Comparison of ENCODE assay signal across 10 cellular contexts in the genomic region with DNA sequence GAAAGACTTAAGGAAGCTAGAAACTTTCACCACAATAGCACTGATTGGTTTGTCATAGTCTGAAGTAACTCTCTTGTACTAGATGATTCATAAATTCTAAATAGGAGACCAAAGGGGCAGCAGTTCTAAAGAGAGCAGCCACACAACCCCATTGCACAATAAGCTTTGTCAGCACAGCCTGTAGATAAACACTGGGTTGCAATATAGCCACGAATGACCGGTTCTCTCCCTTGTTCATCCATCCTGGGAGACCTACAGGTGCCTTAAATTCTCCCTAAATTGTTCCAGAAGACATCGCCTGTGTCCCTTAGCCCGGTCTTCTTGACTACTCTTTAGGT.
DNase-seq lines count a peak whose midpoint lies in the region; ATAC-seq and TF ChIP-seq lines count a peak whose summit lies in the region.
"Had no signal": no experiment of that assay in that cellular context is flagged by ENCODE, and none has a peak within 500 bp of the region (broad histone marks: within the 10 kb centered on the region; RNA-seq: fewer than 3 reads in every experiment).

No MANE protein-coding gene starts in this region.

- intact Hi-C loops in MCF 10A (cut with micrococcal nuclease) (loop anchor here (5.0 kb wide), 1 partner anchor 471 kb away; no protein-coding TSS in a partner anchor), breast epithelium (cut with DNase I; ENCODE audit: low total_unique reads) (no loop called here), upper lobe of right lung (cut with DNase I) (no loop called here)

- POLR2A ChIA-PET in MCF 10A (lab: Yijun Ruan, JAX), result interaction anchor here (0.5 to 4.4 kb wide), 15 partner anchors 12 to 191 kb away, joined by 3 to 30 read pairs (median 4); no protein-coding TSS in a partner anchor

- no peaks in the 10 kb centered on the region for H3K36me3 ChIP-seq in breast epithelium
- H3K36me3 ChIP-seq in gastroesophageal sphincter, result no peaks in the 10 kb centered on the region
- H3K36me3 ChIP-seq in upper lobe of right lung, result no peaks in the 10 kb centered on the region

- DNase-seq in MCF 10A (ENCODE audit: unreplicated experiment) (peak; percentile 91), breast epithelium (ENCODE audit: low spot score in 2 of 2) (no peak), SIG-M5 (lab: John Stamatoyannopoulos, UW) (peak; percentile 93), upper lobe of right lung (no peak)
- no peak for DNase-seq in stimulated activated CD4-positive, alpha-beta T cell treated with anti-CD3 and anti-CD28 coated beads, Interleukin-15, amount 100 ng/mL, for 24 hours
- DNase-seq: CD4-positive, alpha-beta memory T cell; NCI-H510A treated with DMSO at 0.1 percent for 48 hours had no signal

- H3K36me3 Mint-ChIP-seq in MCF 10A (ENCODE audit: insufficient read depth, unreplicated experiment), result peaks cover 7% of the 10 kb centered on the region
- H3K36me3 Mint-ChIP-seq: CD4-positive, alpha-beta memory T cell had no signal

- H3K9me3 Mint-ChIP-seq in MCF 10A (ENCODE audit: unreplicated experiment), result no peaks in the 10 kb centered on the region
- H3K9me3 Mint-ChIP-seq: CD4-positive, alpha-beta memory T cell had no signal

- H3K4me1 Mint-ChIP-seq in MCF 10A (ENCODE audit: insufficient read depth, unreplicated experiment), result peaks cover 35% of the 10 kb centered on the region

- 89 to 95% methylated on average over 4 of the region's 4 CpGs for WGBS in gastroesophageal sphincter (ENCODE audit: low coverage in 1 of 2), 2 donors

- TF ChIP-seq EP300 in gastroesophageal sphincter (IDR thresholded peaks at IDR 0.05), result no peak

- H3K4me1 ChIP-seq in breast epithelium, result no peaks in the 10 kb centered on the region
- H3K4me1 ChIP-seq in gastroesophageal sphincter, result no peaks in the 10 kb centered on the region
- no peaks in the 10 kb centered on the region for H3K4me1 ChIP-seq in upper lobe of right lung

- H3K27ac Mint-ChIP-seq in MCF 10A (ENCODE audit: low read depth, unreplicated experiment), result peak overlapping the region; percentile 57

- H3K9me3 ChIP-seq in breast epithelium (no peaks in the 10 kb centered on the region), gastroesophageal sphincter (no peaks in the 10 kb centered on the region), upper lobe of right lung (no peaks in the 10 kb centered on the region)

- H3K27ac ChIP-seq in breast epithelium (no peak overlapping the region), gastroesophageal sphincter (no peak overlapping the region), upper lobe of right lung (no peak overlapping the region)

- H3K27me3 ChIP-seq in breast epithelium (no peaks in the 10 kb centered on the region), gastroesophageal sphincter (no peaks in the 10 kb centered on the region), upper lobe of right lung (no peaks in the 10 kb centered on the region)

- H3K27me3 Mint-ChIP-seq in MCF 10A (ENCODE audit: insufficient read depth, unreplicated experiment), result no peaks in the 10 kb centered on the region
- H3K27me3 Mint-ChIP-seq: CD4-positive, alpha-beta memory T cell had no signal

- TF ChIP-seq CTCF in MCF 10A (IDR thresholded peaks at IDR 0.05; ENCODE audit: unreplicated experiment) (no peak), breast epithelium (IDR thresholded peaks at IDR 0.05) (no peak), gastroesophageal sphincter (IDR thresholded peaks at IDR 0.05) (no peak), upper lobe of right lung (IDR thresholded peaks at IDR 0.05) (no peak)

- BruUV-seq in MCF 10A (replicated peaks; lab: Mats Ljungman, UMichigan), result no TSS peak

- ATAC-seq in gastroesophageal sphincter (peak; percentile 69), upper lobe of right lung (peak; percentile 80), GM19035 (IDR thresholded peaks at IDR 0.05; ENCODE audit: unreplicated experiment) (no peak), HG02840 (IDR thresholded peaks at IDR 0.05; ENCODE audit: low FRiP score, unreplicated experiment) (no peak)

- H3K4me3 ChIP-seq in breast epithelium (no peak overlapping the region), gastroesophageal sphincter (no peak overlapping the region), upper lobe of right lung (no peak overlapping the region)

- CTCF ChIA-PET in MCF 10A (lab: Yijun Ruan, JAX), result interaction anchor here (0.6 to 1.9 kb wide), 16 partner anchors 19 to 1526 kb away, joined by 3 to 6 read pairs (median 3); no protein-coding TSS in a partner anchor

- H3K4me3 Mint-ChIP-seq in MCF 10A (ENCODE audit: unreplicated experiment), result peak overlapping the region; percentile 21
- H3K4me3 Mint-ChIP-seq: CD4-positive, alpha-beta memory T cell had no signal

- TF ChIP-seq POLR2A in breast epithelium (IDR thresholded peaks at IDR 0.05) (no peak), gastroesophageal sphincter (IDR thresholded peaks at IDR 0.05) (no peak)

Comparison
In these comparisons a context has a peak if more than half of its experiments do, and no peak if none do; other contexts are left out.
1. DNase-seq: peak in MCF 10A (single experiment) and SIG-M5 (single experiment); none in breast epithelium (0 of 2), upper lobe of right lung (single experiment) and stimulated activated CD4-positive, alpha-beta T cell treated with anti-CD3 and anti-CD28 coated beads, Interleukin-15, amount 100 ng/mL, for 24 hours (single experiment).
2. ATAC-seq: peak in gastroesophageal sphincter (single experiment) and upper lobe of right lung (single experiment); none in GM19035 (single experiment) and HG02840 (single experiment).